In the genomic region with DNA sequence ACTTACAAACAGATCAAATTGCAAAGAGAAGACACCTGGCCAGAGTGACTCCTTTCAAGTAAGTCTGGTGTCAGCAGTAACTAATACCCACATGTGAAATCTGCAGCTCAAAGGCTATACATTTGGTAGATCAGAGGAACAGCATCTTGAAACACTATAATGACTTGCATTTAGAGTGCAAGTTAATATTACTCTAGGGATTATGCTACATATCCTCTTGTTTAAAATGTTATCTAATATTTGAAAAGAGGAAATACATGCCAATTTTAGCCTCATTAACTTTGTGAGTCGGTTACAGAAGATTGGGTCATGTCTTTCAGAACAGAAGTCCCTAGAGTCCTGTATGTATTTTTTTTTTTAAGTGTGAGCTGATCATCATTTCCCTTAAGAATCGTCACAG, we compare ENCODE assay signal across 11 cellular contexts. TPM values are rescaled to one million over a fixed set of nuclear protein-coding genes. Genes with fewer than 3 reads are reported as not detected.
A peak's percentile ranks its signal among the peaks of the same experiment; 100 is the strongest.
DNase-seq lines count a peak whose midpoint lies in the region; ATAC-seq and TF ChIP-seq lines count a peak whose summit lies in the region.
"Had no signal": no experiment of that assay in that cellular context is flagged by ENCODE, and none has a peak within 500 bp of the region (broad histone marks: within the 10 kb centered on the region; RNA-seq: fewer than 3 reads in every experiment).

No MANE protein-coding gene starts in this region.

- DNase-seq in GM12865 (ENCODE audit: low read depth) = peak; percentile 59
- DNase-seq in NOMO-1 treated with DMSO at 0.1 percent for 48 hours (lab: John Stamatoyannopoulos, UW; ENCODE audit: unreplicated experiment) = peak; percentile 56
- DNase-seq in cerebellum (ENCODE audit: low spot score) = no peak
- DNase-seq in effector CD8-positive, alpha-beta T cell (lab: John Stamatoyannopoulos, UW) = no peak
- no peak for DNase-seq in AG08396 (ENCODE audit: low spot score)
- DNase-seq in LoVo (ENCODE audit: low spot score) = no peak
- DNase-seq: amniotic stem cell; CD4-positive, alpha-beta memory T cell; IMR-90 had no signal

- no peak for TF ChIP-seq CTCF in GM12865 (IDR thresholded peaks at IDR 0.05; ENCODE audit: insufficient read depth, low read depth, low read length, missing control alignments)

- no peak overlapping the region for H3K4me3 ChIP-seq in GM12865 (ENCODE audit: low read depth, low read length)

- peak; percentile 58 for ATAC-seq in GM19452 (IDR thresholded peaks at IDR 0.05; ENCODE audit: unreplicated experiment)
- ATAC-seq in HG03095 (IDR thresholded peaks at IDR 0.05; ENCODE audit: unreplicated experiment) = peak; percentile 52

RNA-seq across cellular contexts. Expression of gene LANCL1, which starts 15.2 kb away (rescaled TPM):
- 68.4 TPM for total RNA-seq in cerebellum

Comparison
In these comparisons a context has a peak if more than half of its experiments do, and no peak if none do; other contexts are left out.
1. DNase-seq: peak in GM12865 (single experiment) and NOMO-1 treated with DMSO at 0.1 percent for 48 hours (single experiment); none in cerebellum (single experiment), effector CD8-positive, alpha-beta T cell (single experiment), AG08396 (single experiment) and LoVo (single experiment).